20 cellular contexts compared by ENCODE assay signal in genomic region chr20:49074521-49074920, GRCh38.
"Had no signal": no experiment of that assay in that cellular context is flagged by ENCODE, and none has a peak within 500 bp of the region (broad histone marks: within the 10 kb centered on the region; RNA-seq: fewer than 3 reads in every experiment).

No MANE protein-coding gene starts in this region.

- ATAC-seq: gastroesophageal sphincter, heart left ventricle had no signal

- H3K27me3 ChIP-seq: esophagus muscularis mucosa, gastroesophageal sphincter, heart left ventricle, neural progenitor cell, right atrium auricular region, tibial nerve, uterus had no signal

- H3K27ac Mint-ChIP-seq: dendritic cell treated with granulocyte-macrophage colony-stimulating factor and Interleukin-4, amounts not matched to agents 40 ng/mL and 50 ng/mL, for 4 days; neural progenitor cell; T-helper 2 cell treated with Interferon-gamma antibody and Interleukin-4, amounts not matched to agents 5 μg/mL and 100 μg/mL, for 36 hours had no signal

- H3K36me3 ChIP-seq: prostate gland, uterus had no signal

- H3K4me3 ChIP-seq: esophagus muscularis mucosa, gastroesophageal sphincter, heart left ventricle, left ventricle myocardium inferior, neural progenitor cell, prostate gland, right atrium auricular region, SK-N-MC, tibial nerve, uterus had no signal

- H3K27ac ChIP-seq: esophagus muscularis mucosa, gastroesophageal sphincter, heart left ventricle, left ventricle myocardium inferior, neural progenitor cell, prostate gland, right atrium auricular region, SK-N-MC, tibial nerve, uterus had no signal

- H3K4me3 Mint-ChIP-seq: dendritic cell treated with granulocyte-macrophage colony-stimulating factor and Interleukin-4, amounts not matched to agents 40 ng/mL and 50 ng/mL, for 4 days; neural progenitor cell; T-helper 2 cell treated with Interferon-gamma antibody and Interleukin-4, amounts not matched to agents 5 μg/mL and 100 μg/mL, for 36 hours had no signal

- DNase-seq: activated T-cell treated with anti-CD3 and anti-CD28 coated beads, Interleukin-2, amount 50 U/mL, for 48 hours; effector CD8-positive, alpha-beta T cell; heart left ventricle; kidney glomerular epithelial cell; left ventricle myocardium inferior; mammary epithelial cell; stimulated activated CD4-positive, alpha-beta T cell treated with anti-CD3 and anti-CD28 coated beads, Interleukin-12 subunit alpha, Interleukin-12 subunit beta, amount 100 ng/mL, for 4 hours; stimulated activated CD4-positive, alpha-beta T cell treated with anti-CD3 and anti-CD28 coated beads, Interleukin-1b, Interleukin-23, amount 100 ng/mL, for 48 hours; stimulated activated CD8-positive, alpha-beta memory T cell treated with anti-CD3 and anti-CD28 coated beads, Interleukin-4, amount 100 ng/mL, for 48 hours; stimulated activated naive CD4-positive, alpha-beta T cell treated with Interleukin-2 at 50 U/mL for 16 hours; uterus had no signal

- H3K9me3 ChIP-seq: esophagus muscularis mucosa, gastroesophageal sphincter, heart left ventricle, left ventricle myocardium inferior, prostate gland, right atrium auricular region, tibial nerve, uterus had no signal

- H3K9me3 Mint-ChIP-seq: dendritic cell treated with granulocyte-macrophage colony-stimulating factor and Interleukin-4, amounts not matched to agents 40 ng/mL and 50 ng/mL, for 4 days; neural progenitor cell; T-helper 2 cell treated with Interferon-gamma antibody and Interleukin-4, amounts not matched to agents 5 μg/mL and 100 μg/mL, for 36 hours had no signal

- H3K4me1 ChIP-seq: esophagus muscularis mucosa, gastroesophageal sphincter, heart left ventricle, left ventricle myocardium inferior, neural progenitor cell, prostate gland, right atrium auricular region, tibial nerve, uterus had no signal

- H3K27me3 Mint-ChIP-seq: dendritic cell treated with granulocyte-macrophage colony-stimulating factor and Interleukin-4, amounts not matched to agents 40 ng/mL and 50 ng/mL, for 4 days had no signal

- H3K4me1 Mint-ChIP-seq: neural progenitor cell had no signal
